ENCODE assay signal across 10 cellular contexts in the genomic region with DNA sequence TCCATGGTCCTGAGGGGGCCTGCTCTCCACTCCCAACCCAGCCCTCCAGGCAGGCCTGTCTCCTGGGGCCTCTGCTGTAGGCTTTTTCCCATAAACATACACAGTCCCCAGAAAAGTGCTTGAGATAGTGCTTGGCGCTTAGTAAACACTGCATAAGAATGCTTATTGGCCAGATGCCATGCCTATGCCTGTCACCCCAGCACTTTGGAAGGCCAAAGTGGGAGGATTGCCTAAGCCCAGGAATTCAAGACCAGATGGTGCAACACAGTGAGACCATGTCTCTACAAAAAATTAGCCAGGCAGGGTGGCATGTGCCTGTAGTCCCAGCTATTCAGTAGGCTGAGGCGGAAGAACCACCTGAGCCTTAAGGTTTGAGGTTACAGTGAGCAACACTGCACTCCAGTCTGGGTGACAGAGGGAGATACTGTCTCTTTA. TPM values are rescaled to one million over a fixed set of nuclear protein-coding genes. Genes with fewer than 3 reads are reported as not detected.
DNase-seq lines count a peak whose midpoint lies in the region; ATAC-seq and TF ChIP-seq lines count a peak whose summit lies in the region.
"Had no signal": no experiment of that assay in that cellular context is flagged by ENCODE, and none has a peak within 500 bp of the region (broad histone marks: within the 10 kb centered on the region; RNA-seq: fewer than 3 reads in every experiment).

No MANE protein-coding gene starts in this region.

- H3K36me3 Mint-ChIP-seq in effector memory CD8-positive, alpha-beta T cell (ENCODE audit: insufficient read depth): peaks cover 2% of the 10 kb centered on the region

- H3K4me1 ChIP-seq in liver (ENCODE audit: control insufficient read depth in 4 of 4, insufficient read depth in 4 of 4, low read length in 3 of 4): peaks cover 0 to 4% (median 0%) of the 10 kb centered on the region in 4 donors

- no peak overlapping the region for H3K9ac ChIP-seq in liver (ENCODE audit: low read depth in 1 of 2, low read length in 2 of 2)

- no peak overlapping the region for H3K4me3 Mint-ChIP-seq in effector memory CD8-positive, alpha-beta T cell
- H3K4me3 Mint-ChIP-seq: T-helper 17 cell had no signal

- H3K9me3 Mint-ChIP-seq in effector memory CD8-positive, alpha-beta T cell: no peaks in the 10 kb centered on the region

- H3K4me3 ChIP-seq in astrocyte of the spinal cord (ENCODE audit: low read depth, low read length) (no peak overlapping the region), liver (ENCODE audit: low read depth in 1 of 3, low read length in 3 of 3) (no peak overlapping the region)

- WGBS in liver: 86% methylated on average over 2 of the region's 2 CpGs

- DNase-seq in AG20443 (ENCODE audit: low spot score): peak; percentile 74
- DNase-seq in LHCN-M2 (ENCODE audit: low read depth): peak; percentile 92
- peak; percentile 79 for DNase-seq in astrocyte of the spinal cord (ENCODE audit: low read depth, low spot score)
- DNase-seq in effector memory CD8-positive, alpha-beta T cell: no peak
- DNase-seq: T-helper 17 cell had no signal

- no peak overlapping the region for H3K27ac Mint-ChIP-seq in effector memory CD8-positive, alpha-beta T cell
- H3K27ac Mint-ChIP-seq: progenitor cell of endocrine pancreas, T-helper 17 cell had no signal

- ATAC-seq in GM18498 (IDR thresholded peaks at IDR 0.05; ENCODE audit: unreplicated experiment): no peak
- ATAC-seq in GM21737 (IDR thresholded peaks at IDR 0.05; ENCODE audit: unreplicated experiment): no peak
- ATAC-seq in effector memory CD8-positive, alpha-beta T cell (replicated peaks): no peak
- ATAC-seq in GM21515 (IDR thresholded peaks at IDR 0.05; ENCODE audit: unreplicated experiment): no peak
- ATAC-seq: T-helper 17 cell had no signal

- H3K4me1 Mint-ChIP-seq in effector memory CD8-positive, alpha-beta T cell (ENCODE audit: low read depth in 2 of 2): peaks cover 4 to 6% of the 10 kb centered on the region in 2 donors

- no peak overlapping the region for H3K27ac ChIP-seq in liver (ENCODE audit: low read depth in 1 of 2, low read length in 2 of 2)

- H3K27me3 Mint-ChIP-seq in effector memory CD8-positive, alpha-beta T cell: no peaks in the 10 kb centered on the region
- H3K27me3 Mint-ChIP-seq: progenitor cell of endocrine pancreas, T-helper 17 cell had no signal

- in situ Hi-C loops in astrocyte of the spinal cord (cut with HindIII; ENCODE audit: low sequenced_read_pairs): no loop called here

- no peaks in the 10 kb centered on the region for H3K9me3 ChIP-seq in liver (ENCODE audit: control insufficient read depth in 4 of 4, low read length in 3 of 4)

- H3K36me3 ChIP-seq in liver (ENCODE audit: control insufficient read depth in 4 of 4, insufficient read depth in 3 of 4, low read depth in 1 of 4, low read length in 3 of 4): no peaks in the 10 kb centered on the region

- TF ChIP-seq RAD21 in liver (IDR thresholded peaks at IDR 0.05): peak in 1 of 2 donors; percentile 46

- H3K27me3 ChIP-seq in liver (ENCODE audit: control insufficient read depth in 4 of 4, insufficient read depth in 4 of 4, low read length in 3 of 4): no peaks in the 10 kb centered on the region

- TF ChIP-seq CTCF in astrocyte of the spinal cord (IDR thresholded peaks at IDR 0.05; ENCODE audit: low read depth, low read length) (no peak), liver (IDR thresholded peaks at IDR 0.05; ENCODE audit: low read depth, low read length, missing input control) (no peak)

TF ChIP-seq in liver, 16 proteins besides CTCF, POLR2A, EP300 and RAD21:
- TF ChIP-seq HNF4A (conservative IDR thresholded peaks at IDR 0.05) (peak; percentile 53 to 62), SP1 (IDR thresholded peaks at IDR 0.05) (peak; percentile 67), RXRA (IDR thresholded peaks at IDR 0.05) (peak; percentile 53 to 64), FOXA1 (IDR thresholded peaks at IDR 0.05) (no peak), EGR1 (IDR thresholded peaks at IDR 0.05; ENCODE audit: low read depth in 2 of 2) (no peak), HNF4G (IDR thresholded peaks at IDR 0.05) (peak; percentile 20), NR2F2 (IDR thresholded peaks at IDR 0.05) (no peak), YY1 (IDR thresholded peaks at IDR 0.05) (no peak), FOXA2 (IDR thresholded peaks at IDR 0.05) (peak; percentile 25), JUND (IDR thresholded peaks at IDR 0.05) (peak in 1 of 2 donors; percentile 34), GABPA (IDR thresholded peaks at IDR 0.05 in 1 of 2, conservative IDR thresholded peaks at IDR 0.05 in 1 of 2) (no peak), TAF1 (conservative IDR thresholded peaks at IDR 0.05) (no peak)
- TF ChIP-seq, protein P1, sequence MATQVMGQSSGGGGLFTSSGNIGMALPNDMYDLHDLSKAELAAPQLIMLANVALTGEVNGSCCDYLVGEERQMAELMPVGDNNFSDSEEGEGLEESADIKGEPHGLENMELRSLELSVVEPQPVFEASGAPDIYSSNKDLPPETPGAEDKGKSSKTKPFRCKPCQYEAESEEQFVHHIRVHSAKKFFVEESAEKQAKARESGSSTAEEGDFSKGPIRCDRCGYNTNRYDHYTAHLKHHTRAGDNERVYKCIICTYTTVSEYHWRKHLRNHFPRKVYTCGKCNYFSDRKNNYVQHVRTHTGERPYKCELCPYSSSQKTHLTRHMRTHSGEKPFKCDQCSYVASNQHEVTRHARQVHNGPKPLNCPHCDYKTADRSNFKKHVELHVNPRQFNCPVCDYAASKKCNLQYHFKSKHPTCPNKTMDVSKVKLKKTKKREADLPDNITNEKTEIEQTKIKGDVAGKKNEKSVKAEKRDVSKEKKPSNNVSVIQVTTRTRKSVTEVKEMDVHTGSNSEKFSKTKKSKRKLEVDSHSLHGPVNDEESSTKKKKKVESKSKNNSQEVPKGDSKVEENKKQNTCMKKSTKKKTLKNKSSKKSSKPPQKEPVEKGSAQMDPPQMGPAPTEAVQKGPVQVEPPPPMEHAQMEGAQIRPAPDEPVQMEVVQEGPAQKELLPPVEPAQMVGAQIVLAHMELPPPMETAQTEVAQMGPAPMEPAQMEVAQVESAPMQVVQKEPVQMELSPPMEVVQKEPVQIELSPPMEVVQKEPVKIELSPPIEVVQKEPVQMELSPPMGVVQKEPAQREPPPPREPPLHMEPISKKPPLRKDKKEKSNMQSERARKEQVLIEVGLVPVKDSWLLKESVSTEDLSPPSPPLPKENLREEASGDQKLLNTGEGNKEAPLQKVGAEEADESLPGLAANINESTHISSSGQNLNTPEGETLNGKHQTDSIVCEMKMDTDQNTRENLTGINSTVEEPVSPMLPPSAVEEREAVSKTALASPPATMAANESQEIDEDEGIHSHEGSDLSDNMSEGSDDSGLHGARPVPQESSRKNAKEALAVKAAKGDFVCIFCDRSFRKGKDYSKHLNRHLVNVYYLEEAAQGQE (IDR thresholded peaks at IDR 0.05): no peak
- TF ChIP-seq, protein P2, sequence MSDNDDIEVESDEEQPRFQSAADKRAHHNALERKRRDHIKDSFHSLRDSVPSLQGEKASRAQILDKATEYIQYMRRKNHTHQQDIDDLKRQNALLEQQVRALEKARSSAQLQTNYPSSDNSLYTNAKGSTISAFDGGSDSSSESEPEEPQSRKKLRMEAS (IDR thresholded peaks at IDR 0.05): no peak
- TF ChIP-seq, protein P3, sequence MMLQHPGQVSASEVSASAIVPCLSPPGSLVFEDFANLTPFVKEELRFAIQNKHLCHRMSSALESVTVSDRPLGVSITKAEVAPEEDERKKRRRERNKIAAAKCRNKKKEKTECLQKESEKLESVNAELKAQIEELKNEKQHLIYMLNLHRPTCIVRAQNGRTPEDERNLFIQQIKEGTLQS (IDR thresholded peaks at IDR 0.05): no peak
- TF ChIP-seq, protein P4, sequence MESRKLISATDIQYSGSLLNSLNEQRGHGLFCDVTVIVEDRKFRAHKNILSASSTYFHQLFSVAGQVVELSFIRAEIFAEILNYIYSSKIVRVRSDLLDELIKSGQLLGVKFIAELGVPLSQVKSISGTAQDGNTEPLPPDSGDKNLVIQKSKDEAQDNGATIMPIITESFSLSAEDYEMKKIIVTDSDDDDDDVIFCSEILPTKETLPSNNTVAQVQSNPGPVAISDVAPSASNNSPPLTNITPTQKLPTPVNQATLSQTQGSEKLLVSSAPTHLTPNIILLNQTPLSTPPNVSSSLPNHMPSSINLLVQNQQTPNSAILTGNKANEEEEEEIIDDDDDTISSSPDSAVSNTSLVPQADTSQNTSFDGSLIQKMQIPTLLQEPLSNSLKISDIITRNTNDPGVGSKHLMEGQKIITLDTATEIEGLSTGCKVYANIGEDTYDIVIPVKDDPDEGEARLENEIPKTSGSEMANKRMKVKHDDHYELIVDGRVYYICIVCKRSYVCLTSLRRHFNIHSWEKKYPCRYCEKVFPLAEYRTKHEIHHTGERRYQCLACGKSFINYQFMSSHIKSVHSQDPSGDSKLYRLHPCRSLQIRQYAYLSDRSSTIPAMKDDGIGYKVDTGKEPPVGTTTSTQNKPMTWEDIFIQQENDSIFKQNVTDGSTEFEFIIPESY (IDR thresholded peaks at IDR 0.05): no peak
TF ChIP-seq in liver: peak in this region for 6.

RNA-seq across cellular contexts. Expression of a gene that starts 24.6 kb away (rescaled TPM):
- total RNA-seq in LHCN-M2 (2014; rRNA removed) (53.0 and 65.3 TPM in 2 replicates), liver (100 to 1,000 TPM in 1 of 2 donors, 10 to 100 TPM in 1; 60.3 to 272 TPM)
- 59.4 TPM for polyA plus RNA-seq in LHCN-M2 (2012)
- polyA plus RNA-seq in liver: 100 to 1,000 TPM; 234 to 270 TPM

Comparison
In these comparisons a context has a peak if more than half of its experiments do, and no peak if none do; other contexts are left out.
1. DNase-seq: peak in AG20443 (single experiment), LHCN-M2 (single experiment) and astrocyte of the spinal cord (single experiment); none in effector memory CD8-positive, alpha-beta T cell (0 of 3).